ENCODE assay signal across 8 cellular contexts in the genomic region with DNA sequence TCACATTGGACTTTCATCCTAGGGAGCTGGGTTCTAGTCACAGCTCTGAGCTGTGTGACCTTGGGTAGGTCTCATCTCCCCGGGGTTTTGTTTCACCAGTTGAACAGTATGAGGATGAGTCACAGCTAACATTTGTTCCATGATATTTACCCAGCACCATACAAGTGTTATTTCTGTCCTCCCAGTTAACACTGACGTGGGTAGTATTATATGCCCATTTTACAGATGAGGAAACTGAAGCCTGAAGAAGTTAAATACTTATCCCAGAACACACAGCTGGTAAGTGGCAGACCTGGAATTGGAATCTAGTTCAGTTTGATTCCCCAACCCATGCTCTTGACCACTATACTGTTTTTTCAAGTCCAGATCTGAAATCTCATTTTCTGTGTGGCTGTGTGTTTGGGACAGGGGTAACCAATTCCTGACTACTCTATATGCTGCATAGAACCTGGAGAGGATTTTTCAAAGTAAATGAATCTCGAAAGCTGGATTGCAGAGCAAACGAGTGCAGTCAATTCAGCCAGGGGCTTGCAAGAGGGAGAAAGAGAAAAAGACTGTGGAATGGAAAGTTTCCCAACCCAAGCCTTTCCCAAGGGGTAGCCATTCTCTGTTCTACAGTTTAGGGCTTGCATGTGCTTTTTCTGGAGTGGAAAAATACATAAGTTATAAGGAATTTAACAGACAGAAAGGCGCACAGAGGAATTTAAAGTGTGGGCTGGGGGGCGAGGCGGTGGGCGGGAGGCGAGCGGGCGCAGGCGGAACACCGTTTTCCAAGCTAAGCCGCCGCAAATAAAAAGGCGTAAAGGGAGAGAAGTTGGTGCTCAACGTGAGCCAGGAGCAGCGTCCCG. TPM values are rescaled to one million over a fixed set of nuclear protein-coding genes. Genes with fewer than 3 reads are reported as not detected.
A peak's percentile ranks its signal among the peaks of the same experiment; 100 is the strongest.
DNase-seq lines count a peak whose midpoint lies in the region; FAIRE-seq and TF ChIP-seq lines count a peak whose summit lies in the region.

No MANE protein-coding gene starts in this region.

- H4K20me1 ChIP-seq in keratinocyte (ENCODE audit: control insufficient read depth, extremely low read depth, insufficient read depth, low read length) (no peaks in the 10 kb centered on the region), smooth muscle cell (ENCODE audit: low read depth) (no peaks in the 10 kb centered on the region), Karpas-422 (ENCODE audit: insufficient read depth, low read depth, low read length) (no peaks in the 10 kb centered on the region)

- no peaks in the 10 kb centered on the region for H3K9me2 ChIP-seq in Karpas-422 (replicated peaks; ENCODE audit: insufficient read depth, low read length)

- H3K4me3 Mint-ChIP-seq in MCF 10A (ENCODE audit: unreplicated experiment) = peak overlapping the region; percentile 57

- H3K4me1 Mint-ChIP-seq in MCF 10A (ENCODE audit: insufficient read depth, unreplicated experiment) = peaks cover 12% of the 10 kb centered on the region

- CTCF ChIA-PET in MCF 10A (lab: Yijun Ruan, JAX) = interaction anchor here (0.7 to 3.3 kb wide), 3 partner anchors 13 to 37 kb away, joined by 3 to 10 read pairs (median 3); no protein-coding TSS in a partner anchor
- CTCF ChIA-PET in HEK293T (lab: Yijun Ruan, JAX) = interaction anchor here (0.5 to 0.9 kb wide), 2 partner anchors 195 to 394 kb away, joined by 3 read pairs; no protein-coding TSS in a partner anchor

- intact Hi-C loops in MCF 10A (cut with micrococcal nuclease) = no loop called here

- no peak overlapping the region for H3K27ac ChIP-seq in keratinocyte (ENCODE audit: control insufficient read depth, insufficient read depth, low read length)
- peak overlapping the region; percentile 89 for H3K27ac ChIP-seq in smooth muscle cell (ENCODE audit: low read depth)
- no peak overlapping the region for H3K27ac ChIP-seq in Karpas-422 (ENCODE audit: low read length)

- peak overlapping the region; percentile 53 for H2AFZ ChIP-seq in keratinocyte (ENCODE audit: control insufficient read depth, low read length)
- peak overlapping the region; percentile 33 for H2AFZ ChIP-seq in smooth muscle cell (ENCODE audit: low read depth)
- H2AFZ ChIP-seq in Karpas-422 (ENCODE audit: low read length) = no peak overlapping the region

- WGBS in smooth muscle cell (ENCODE audit: low lambda C conversion rate) = 7% methylated on average over 19 of the region's 19 CpGs

- DNase-seq in HCEC 1CT (peak; percentile 3), MCF 10A (ENCODE audit: unreplicated experiment) (peak; percentile 33), keratinocyte (ENCODE audit: low read depth, low spot score) (no peak), smooth muscle cell (lab: John Stamatoyannopoulos, UW; ENCODE audit: unreplicated experiment) (no peak), activated gamma-delta T cell treated with Interleukin-2 at 50 U/mL for 16 hours (no peak), Karpas-422 (no peak), ureter (ENCODE audit: low spot score) (no peak), HEK293T (ENCODE audit: extremely low spot score) (no peak)

- H3K9me3 ChIP-seq in keratinocyte (ENCODE audit: control insufficient read depth, low read depth, low read length) (no peaks in the 10 kb centered on the region), smooth muscle cell (replicated peaks; ENCODE audit: low read depth) (no peaks in the 10 kb centered on the region), Karpas-422 (ENCODE audit: low read length) (no peaks in the 10 kb centered on the region)

- H3K79me2 ChIP-seq in keratinocyte (ENCODE audit: control insufficient read depth, insufficient read depth, low read length) (no peaks in the 10 kb centered on the region), smooth muscle cell (ENCODE audit: low read depth) (peaks cover 42% of the 10 kb centered on the region), Karpas-422 (ENCODE audit: low read length) (no peaks in the 10 kb centered on the region)

- POLR2A ChIA-PET in MCF 10A (lab: Yijun Ruan, JAX) = no interaction called here
- POLR2A ChIA-PET in HEK293T (lab: Yijun Ruan, JAX) = interaction anchor here (0.8 to 1.4 kb wide), 9 partner anchors 8 to 416 kb away, joined by 3 to 4 read pairs (median 3); no protein-coding TSS in a partner anchor

- BruUV-seq in MCF 10A (replicated peaks; lab: Mats Ljungman, UMichigan) = no TSS peak

- H3K27me3 Mint-ChIP-seq in MCF 10A (ENCODE audit: insufficient read depth, unreplicated experiment) = peaks cover 31% of the 10 kb centered on the region

- H3K36me3 Mint-ChIP-seq in MCF 10A (ENCODE audit: insufficient read depth, unreplicated experiment) = no peaks in the 10 kb centered on the region

- no peaks in the 10 kb centered on the region for H3K36me3 ChIP-seq in keratinocyte (ENCODE audit: control insufficient read depth in 2 of 2, extremely low read depth in 1 of 2, insufficient read depth in 2 of 2, low read length in 2 of 2)
- no peaks in the 10 kb centered on the region for H3K36me3 ChIP-seq in smooth muscle cell (ENCODE audit: low read depth)
- H3K36me3 ChIP-seq in Karpas-422 (ENCODE audit: insufficient read depth, low read length) = no peaks in the 10 kb centered on the region

- FAIRE-seq in keratinocyte (lab: Jason Lieb, UNC) = no peak

- TF ChIP-seq CTCF in MCF 10A (IDR thresholded peaks at IDR 0.05; ENCODE audit: unreplicated experiment) (no peak), keratinocyte (optimal IDR thresholded peaks at IDR 0.05 in 1 of 3, IDR thresholded peaks at IDR 0.05 in 1 of 3, conservative IDR thresholded peaks at IDR 0.05 in 1 of 3; ENCODE audit: extremely low read depth in 1 of 3, insufficient read depth in 2 of 3, low read length in 3 of 3) (no peak), smooth muscle cell (IDR thresholded peaks at IDR 0.05; ENCODE audit: borderline replicate concordance, insufficient read depth, poor library complexity, severe bottlenecking) (no peak)

- peak overlapping the region; percentile 59 for H3K4me2 ChIP-seq in keratinocyte (ENCODE audit: control insufficient read depth, extremely low read depth, insufficient read depth, low read depth, low read length)
- peak overlapping the region; percentile 93 for H3K4me2 ChIP-seq in smooth muscle cell
- H3K4me2 ChIP-seq in Karpas-422 (ENCODE audit: low read depth, low read length, poor library complexity, severe bottlenecking) = no peak overlapping the region

- dilution Hi-C loops in keratinocyte (cut with MboI; ENCODE audit: extremely low pct_ligation_motif_present, low sequenced_read_pairs) = no loop called here

- no peaks in the 10 kb centered on the region for H3K9me3 Mint-ChIP-seq in MCF 10A (ENCODE audit: unreplicated experiment)

- H3K9me1 ChIP-seq in keratinocyte (ENCODE audit: control insufficient read depth, extremely low read depth, insufficient read depth, low read length) = no peaks in the 10 kb centered on the region

- H3F3A ChIP-seq in smooth muscle cell (ENCODE audit: low read depth) = peaks cover 50% of the 10 kb centered on the region

- peak overlapping the region; percentile 12 to 59 (median 36) for H3K4me3 ChIP-seq in keratinocyte (ENCODE audit: control insufficient read depth in 2 of 3, extremely low read depth in 1 of 3, insufficient read depth in 2 of 3, low read depth in 1 of 3, low read length in 3 of 3)
- H3K4me3 ChIP-seq in smooth muscle cell = peak overlapping the region; percentile 71
- H3K4me3 ChIP-seq in Karpas-422 (ENCODE audit: low read length) = no peak overlapping the region

- H3K9ac ChIP-seq in keratinocyte (ENCODE audit: control insufficient read depth, extremely low read depth, insufficient read depth, low read length) (no peak overlapping the region), smooth muscle cell (ENCODE audit: low read depth) (peak overlapping the region; percentile 37), Karpas-422 (ENCODE audit: low read length) (no peak overlapping the region)

- H3K4me1 ChIP-seq in keratinocyte (ENCODE audit: control insufficient read depth, extremely low read depth, insufficient read depth, low read length) (peaks cover 11% of the 10 kb centered on the region), smooth muscle cell (ENCODE audit: low read depth) (peaks cover 82% of the 10 kb centered on the region), Karpas-422 (ENCODE audit: low read length) (no peaks in the 10 kb centered on the region)

- no peak overlapping the region for H3K27ac Mint-ChIP-seq in MCF 10A (ENCODE audit: low read depth, unreplicated experiment)

- H3K27me3 ChIP-seq in keratinocyte (ENCODE audit: control insufficient read depth, extremely low read depth, insufficient read depth, low read length) (peaks cover 7% of the 10 kb centered on the region), smooth muscle cell (ENCODE audit: low read depth) (no peaks in the 10 kb centered on the region), Karpas-422 (ENCODE audit: low read length) (no peaks in the 10 kb centered on the region)

TF ChIP-seq in HEK293T, 16 proteins besides CTCF, POLR2A, EP300 and RAD21 (continues in another document):
- no peak for TF ChIP-seq ZNF384 (IDR thresholded peaks at IDR 0.05)
- no peak for TF ChIP-seq FOXM1 (IDR thresholded peaks at IDR 0.05; ENCODE audit: borderline replicate concordance)
- TF ChIP-seq BHLHE40 (IDR thresholded peaks at IDR 0.05; ENCODE audit: borderline replicate concordance) = no peak
- TF ChIP-seq LEF1 (IDR thresholded peaks at IDR 0.05; ENCODE audit: borderline replicate concordance) = no peak
- no peak for TF ChIP-seq TARDBP (IDR thresholded peaks at IDR 0.05)
- TF ChIP-seq ELF4 (IDR thresholded peaks at IDR 0.05) = no peak
- TF ChIP-seq ARNT (IDR thresholded peaks at IDR 0.05) = no peak
- TF ChIP-seq FOXA1 (IDR thresholded peaks at IDR 0.05) = no peak
- no peak for TF ChIP-seq NFRKB (IDR thresholded peaks at IDR 0.05)
- TF ChIP-seq SP1 (IDR thresholded peaks at IDR 0.05) = no peak

RNA-seq across cellular contexts. Expression of a gene that starts 0.7 kb away (rescaled TPM):
- total RNA-seq in MCF 10A (2022) (not detected in 2 replicates), smooth muscle cell (106 and 129 TPM in 2 replicates), ureter (14.0 TPM)
- polyA plus RNA-seq in keratinocyte (0.03 to 0.18 TPM (median 0.06 TPM) in 3 replicates), smooth muscle cell (62.8 and 88.1 TPM in 2 replicates)
- not detected for polyA plus RNA-seq in keratinocyte (2011; ENCODE audit: low read depth)
- polyA plus RNA-seq in keratinocyte (2011; cell fraction: cytosol; rRNA removed) = 0.26 and 0.29 TPM in 2 replicates
- 0.19 and 0.23 TPM in 2 replicates for polyA plus RNA-seq in keratinocyte (2011; cell fraction: nucleus; rRNA removed)
- 0.21 TPM in 1 of 2 replicates, not detected in the other for polyA plus RNA-seq in keratinocyte (2012; ENCODE audit: low replicate concordance)
- not detected in 3 replicates for polyA minus RNA-seq in keratinocyte
- polyA minus RNA-seq in keratinocyte (2011; cell fraction: cytosol; rRNA and poly(A)+ RNA removed) = not detected
- polyA minus RNA-seq in keratinocyte (2011; cell fraction: nucleus; rRNA and poly(A)+ RNA removed) = 0.54 and 0.63 TPM in 2 replicates
- total RNA-seq in Karpas-422 (2014; rRNA removed; shearing (Covaris generic); ENCODE audit: low replicate concordance) = not detected in 2 replicates

Comparison
In these comparisons a context has a peak if more than half of its experiments do, and no peak if none do; other contexts are left out.
1. DNase-seq: peak in HCEC 1CT (single experiment) and MCF 10A (single experiment); none in keratinocyte (single experiment), smooth muscle cell (single experiment), activated gamma-delta T cell treated with Interleukin-2 at 50 U/mL for 16 hours (single experiment), Karpas-422 (single experiment), ureter (single experiment) and HEK293T (single experiment).
2. RNA of a gene that starts 0.7 kb away (total RNA-seq): 106 to 129 TPM in smooth muscle cell and 14.0 TPM in ureter (single experiment); not detected in MCF 10A and not detected in Karpas-422; every median in the first group is over 10 times any median in the second.